Comparison of ENCODE assay signal across 8 cellular contexts in the genomic region with DNA sequence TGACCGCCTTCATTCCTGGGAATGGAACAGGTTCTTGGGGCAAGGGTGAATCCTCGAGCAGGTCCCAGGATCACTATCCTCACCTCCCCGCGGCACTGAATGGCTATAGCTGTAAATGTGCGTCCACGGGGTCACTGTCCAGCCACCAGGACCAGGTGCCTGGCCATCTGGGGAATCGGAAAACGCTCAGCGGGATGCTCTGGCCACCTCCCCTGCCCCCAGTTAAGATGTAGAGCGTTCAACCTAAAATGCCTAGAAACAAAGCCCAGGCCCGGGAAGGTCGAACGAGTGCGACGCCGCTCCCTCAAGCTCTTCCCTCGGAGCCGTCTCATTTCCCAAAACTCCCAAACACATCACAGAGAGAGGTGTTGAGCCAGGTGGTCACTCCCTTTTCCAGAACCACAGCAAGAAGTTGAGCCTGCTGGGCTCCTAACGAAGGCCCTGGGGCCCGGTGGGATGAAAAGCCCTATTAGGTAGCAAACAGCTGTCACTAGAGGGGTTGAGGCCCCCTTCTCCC. TPM values are rescaled to one million over a fixed set of nuclear protein-coding genes. Genes with fewer than 3 reads are reported as not detected.
DNase-seq lines count a peak whose midpoint lies in the region; ATAC-seq and TF ChIP-seq lines count a peak whose summit lies in the region.

No MANE protein-coding gene starts in this region.

- ATAC-seq in stimulated activated naive B cell treated with anti-CD40 and anti-IgM and Interleukin-4, amounts not matched to agents 10 μg/mL and 1 μg/mL and 100 μg/mL, for 72 hours (replicated peaks) = no peak
- ATAC-seq in HG02840 (IDR thresholded peaks at IDR 0.05; ENCODE audit: low FRiP score, unreplicated experiment) = no peak

- H3K36me3 ChIP-seq in HUES6 (ENCODE audit: control insufficient read depth, insufficient read depth, low read length) (peaks cover 13% of the 10 kb centered on the region), ascending aorta (peaks cover 6 to 15% of the 10 kb centered on the region in 2 donors)

- intact Hi-C loops in ascending aorta (cut with DNase I) = loop anchor here (1.0 kb wide), 3 partner anchors 17 to 560 kb away; a partner anchor contains a TSS

- H3K27me3 Mint-ChIP-seq in stimulated activated naive B cell treated with anti-CD40 and anti-IgM and Interleukin-4, amounts not matched to agents 10 μg/mL and 1 μg/mL and 100 μg/mL, for 72 hours = no peaks in the 10 kb centered on the region

- H3K36me3 Mint-ChIP-seq in stimulated activated naive B cell treated with anti-CD40 and anti-IgM and Interleukin-4, amounts not matched to agents 10 μg/mL and 1 μg/mL and 100 μg/mL, for 72 hours = peaks cover 20 to 45% of the 10 kb centered on the region in 2 donors

- H3K27ac ChIP-seq in HUES6 (ENCODE audit: low read depth, low read length) (0 out of 2 replicates have a peak overlapping the region, but pooled peaks have one; percentile 85), ascending aorta (peak overlapping the region; percentile 94 to 96)

- H3K27me3 ChIP-seq in HUES6 (ENCODE audit: control insufficient read depth, insufficient read depth, low read length) (no peaks in the 10 kb centered on the region), ascending aorta (no peaks in the 10 kb centered on the region)

- peak overlapping the region; percentile 97 for H3K27ac Mint-ChIP-seq in stimulated activated naive B cell treated with anti-CD40 and anti-IgM and Interleukin-4, amounts not matched to agents 10 μg/mL and 1 μg/mL and 100 μg/mL, for 72 hours

- no peak for TF ChIP-seq CTCF in ascending aorta (IDR thresholded peaks at IDR 0.05)

- H3K9me3 ChIP-seq in HUES6 (ENCODE audit: control insufficient read depth, insufficient read depth, low read depth, low read length) (no peaks in the 10 kb centered on the region), ascending aorta (no peaks in the 10 kb centered on the region), iPS-18c (ENCODE audit: control insufficient read depth, insufficient read depth, low read length) (no peaks in the 10 kb centered on the region)

- peak overlapping the region; percentile 94 to 97 for H3K4me3 Mint-ChIP-seq in stimulated activated naive B cell treated with anti-CD40 and anti-IgM and Interleukin-4, amounts not matched to agents 10 μg/mL and 1 μg/mL and 100 μg/mL, for 72 hours

- peak overlapping the region; percentile 78 for H3K4me3 ChIP-seq in HUES6 (ENCODE audit: low read depth, low read length)
- peak overlapping the region; percentile 97 to 99 for H3K4me3 ChIP-seq in ascending aorta
- peak overlapping the region; percentile 100 for H3K4me3 ChIP-seq in iPS-18c (ENCODE audit: insufficient read depth, low read depth, low read length)

- DNase-seq in ascending aorta (ENCODE audit: low spot score in 2 of 2) (no peak), DMS114 treated with DMSO at 0.1 percent for 48 hours (lab: John Stamatoyannopoulos, UW; ENCODE audit: unreplicated experiment) (no peak), mesenteric fat pad (ENCODE audit: low spot score) (no peak), DMS153 treated with DMSO at 0.1 percent for 48 hours (lab: John Stamatoyannopoulos, UW; ENCODE audit: unreplicated experiment) (no peak)
- DNase-seq in stimulated activated naive B cell treated with anti-CD40 and anti-IgM and Interleukin-4, amounts not matched to agents 10 μg/mL and 1 μg/mL and 100 μg/mL, for 72 hours = no peak

- H3K4me1 Mint-ChIP-seq in stimulated activated naive B cell treated with anti-CD40 and anti-IgM and Interleukin-4, amounts not matched to agents 10 μg/mL and 1 μg/mL and 100 μg/mL, for 72 hours = peaks cover 38 to 66% of the 10 kb centered on the region in 2 donors

- peaks cover 26% of the 10 kb centered on the region for H3K4me1 ChIP-seq in HUES6 (ENCODE audit: control insufficient read depth, insufficient read depth, low read length)
- H3K4me1 ChIP-seq in ascending aorta = peaks cover 20 to 28% of the 10 kb centered on the region in 2 donors

- H3K9ac ChIP-seq in HUES6 (ENCODE audit: low read length) = peak overlapping the region; percentile 77

- H3K9me3 Mint-ChIP-seq in stimulated activated naive B cell treated with anti-CD40 and anti-IgM and Interleukin-4, amounts not matched to agents 10 μg/mL and 1 μg/mL and 100 μg/mL, for 72 hours = peaks cover 0 to 2% of the 10 kb centered on the region in 2 donors

RNA-seq across cellular contexts. Expression of a gene that starts 0.8 kb away (rescaled TPM):
- total RNA-seq in ascending aorta (27.8 TPM), mesenteric fat pad (18.2 TPM)

RNA-seq across cellular contexts. Expression of a gene that starts 17.5 kb away (rescaled TPM):
- 196 TPM for total RNA-seq in ascending aorta
- total RNA-seq in mesenteric fat pad = 69.9 TPM

RNA-seq across cellular contexts. Expression of a gene that starts 25.6 kb away (rescaled TPM):
- total RNA-seq in ascending aorta (72.3 TPM), mesenteric fat pad (3.8 TPM)

RNA-seq across cellular contexts. Expression of a gene that starts 28.0 kb away (rescaled TPM):
- total RNA-seq in ascending aorta (14.4 TPM), mesenteric fat pad (11.4 TPM)

RNA-seq across cellular contexts. Expression of a gene that starts 39.5 kb away (rescaled TPM):
- total RNA-seq in ascending aorta (not detected), mesenteric fat pad (1.9 TPM)

Comparison
In these comparisons a context has a peak if more than half of its experiments do, and no peak if none do; other contexts are left out.
1. RNA of a gene that starts 25.6 kb away (total RNA-seq): 72.3 TPM in ascending aorta (single experiment); 3.8 TPM in mesenteric fat pad (single experiment); every median in the first group is over 10 times any median in the second.
2. Peak in every context shown above with its lines, with median percentiles within 50 percentile points of each other: H3K4me3 ChIP-seq.